20 cellular contexts compared by ENCODE assay signal in the genomic region with DNA sequence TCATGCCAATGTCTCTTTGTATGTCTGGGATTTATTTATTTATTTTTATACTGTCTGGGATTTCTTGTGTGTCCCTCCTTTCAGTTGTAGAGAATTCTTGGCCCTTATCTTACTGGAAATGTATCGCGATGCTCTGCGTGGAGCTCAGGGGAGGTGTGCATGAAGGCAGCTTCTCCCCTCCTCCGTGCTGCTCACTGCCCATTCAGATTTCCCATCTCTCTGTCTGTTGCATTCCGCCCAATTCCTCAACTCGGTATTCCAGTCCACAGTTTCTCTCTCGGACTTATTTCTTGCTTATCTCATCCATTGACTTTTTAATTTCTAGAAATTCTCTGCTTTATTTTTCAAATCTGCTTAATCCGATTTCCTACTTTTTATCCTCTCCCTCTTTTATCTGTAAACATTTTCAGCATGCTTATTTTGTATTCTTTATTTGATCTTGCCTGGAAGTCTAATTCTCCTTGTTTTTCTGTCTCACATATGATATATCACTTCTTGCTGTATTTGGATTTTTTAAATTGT.
DNase-seq lines count a peak whose midpoint lies in the region; ATAC-seq and TF ChIP-seq lines count a peak whose summit lies in the region.
"Had no signal": no experiment of that assay in that cellular context is flagged by ENCODE, and none has a peak within 500 bp of the region (broad histone marks: within the 10 kb centered on the region; RNA-seq: fewer than 3 reads in every experiment).

No MANE protein-coding gene starts in this region.

- H3K27me3 Mint-ChIP-seq in Calu3 (ENCODE audit: unreplicated experiment) = no peaks in the 10 kb centered on the region
- no peaks in the 10 kb centered on the region for H3K27me3 Mint-ChIP-seq in T-helper 17 cell
- no peaks in the 10 kb centered on the region for H3K27me3 Mint-ChIP-seq in central memory CD8-positive, alpha-beta T cell
- H3K27me3 Mint-ChIP-seq: CD4-positive, alpha-beta memory T cell had no signal

- H3K4me3 ChIP-seq in H7 (ENCODE audit: insufficient read depth, low read depth, low read length) = no peak overlapping the region
- H3K4me3 ChIP-seq: A549; BLaER1 treated with 17β-estradiol and CSF1 and Interleukin-3, amounts not matched to agents 10 nM and 100 nM; GM23248 had no signal

- peak overlapping the region; percentile 21 for H3K27ac Mint-ChIP-seq in Calu3 (ENCODE audit: unreplicated experiment)
- peak overlapping the region; percentile 75 for H3K27ac Mint-ChIP-seq in T-helper 17 cell
- H3K27ac Mint-ChIP-seq in central memory CD8-positive, alpha-beta T cell (ENCODE audit: low read depth) = peak overlapping the region; percentile 16
- H3K27ac Mint-ChIP-seq: CD4-positive, alpha-beta memory T cell had no signal

- H3K27me3 ChIP-seq in H7 (ENCODE audit: control insufficient read depth, insufficient read depth, low read length) = no peaks in the 10 kb centered on the region
- H3K27me3 ChIP-seq: BE2C; BLaER1 treated with 17β-estradiol and CSF1 and Interleukin-3, amounts not matched to agents 10 nM and 100 nM had no signal

- no peak for ATAC-seq in T-helper 17 cell
- ATAC-seq in central memory CD8-positive, alpha-beta T cell (replicated peaks; ENCODE audit: extremely low read depth, poor library complexity, severe bottlenecking) = no peak
- ATAC-seq in HG03460 (IDR thresholded peaks at IDR 0.05; ENCODE audit: unreplicated experiment) = no peak
- no peak for ATAC-seq in HG03097 (IDR thresholded peaks at IDR 0.05; ENCODE audit: low FRiP score, unreplicated experiment)
- ATAC-seq: A549, HCT116 had no signal

- DNase-seq in Calu3 (no peak), H7 (peak; percentile 54), T-helper 17 cell (no peak), cerebellum (ENCODE audit: low spot score) (no peak)
- no peak for DNase-seq in central memory CD8-positive, alpha-beta T cell (ENCODE audit: low spot score in 2 of 2)
- DNase-seq: 8988T; ACHN; AML-193; BE2C; CD4-positive, alpha-beta memory T cell; COR-L47; DMS153; DND-41; GM23248 had no signal

- intact Hi-C loops in Calu3 (cut with micrococcal nuclease; ENCODE audit: unreplicated experiment) = no loop called here

- H3K9me3 Mint-ChIP-seq in Calu3 (ENCODE audit: low read depth, unreplicated experiment) = peaks cover 5% of the 10 kb centered on the region
- no peaks in the 10 kb centered on the region for H3K9me3 Mint-ChIP-seq in central memory CD8-positive, alpha-beta T cell
- H3K9me3 Mint-ChIP-seq: CD14-positive monocyte; CD4-positive, alpha-beta memory T cell had no signal

- peaks cover 90% of the 10 kb centered on the region for H3K36me3 Mint-ChIP-seq in Calu3 (ENCODE audit: insufficient read depth, unreplicated experiment)
- H3K36me3 Mint-ChIP-seq in T-helper 17 cell (ENCODE audit: low read depth) = peaks cover 12% of the 10 kb centered on the region
- H3K36me3 Mint-ChIP-seq in central memory CD8-positive, alpha-beta T cell (ENCODE audit: insufficient read depth) = peaks cover 1% of the 10 kb centered on the region

- H3K4me3 Mint-ChIP-seq in Calu3 (ENCODE audit: low read depth, unreplicated experiment) = no peak overlapping the region
- no peak overlapping the region for H3K4me3 Mint-ChIP-seq in T-helper 17 cell
- H3K4me3 Mint-ChIP-seq in central memory CD8-positive, alpha-beta T cell = no peak overlapping the region
- H3K4me3 Mint-ChIP-seq: CD14-positive monocyte; CD4-positive, alpha-beta memory T cell had no signal

- no peaks in the 10 kb centered on the region; the same call in 1 of the 2 replicates for H3K36me3 ChIP-seq in H7 (replicated peaks; ENCODE audit: control insufficient read depth, insufficient read depth, low read length)

- TF ChIP-seq CTCF in Calu3 (IDR thresholded peaks at IDR 0.05; ENCODE audit: unreplicated experiment) = no peak

- no peaks in the 10 kb centered on the region for H3K9me3 ChIP-seq in T-helper 17 cell (ENCODE audit: control insufficient read depth, low read length, poor library complexity, severe bottlenecking)
- H3K9me3 ChIP-seq: A549; BE2C; BLaER1 treated with 17β-estradiol and CSF1 and Interleukin-3, amounts not matched to agents 10 nM and 100 nM had no signal

- CTCF ChIA-PET in Calu3 (lab: Charles Lee) = no interaction called here

- TSS peak; percentile 2 for BruUV-seq in Calu3 (replicated peaks; lab: Mats Ljungman, UMichigan)

- no peaks in the 10 kb centered on the region for H3K4me1 Mint-ChIP-seq in Calu3 (ENCODE audit: low read depth, unreplicated experiment)
- H3K4me1 Mint-ChIP-seq in T-helper 17 cell = peaks cover 9% of the 10 kb centered on the region
- H3K4me1 Mint-ChIP-seq in central memory CD8-positive, alpha-beta T cell = no peaks in the 10 kb centered on the region
- H3K4me1 Mint-ChIP-seq: CD14-positive monocyte had no signal

Comparison
In these comparisons a context has a peak if more than half of its experiments do, and no peak if none do; other contexts are left out.
1. H3K27ac Mint-ChIP-seq: peak in every context shown above with its lines; median percentile 75 in T-helper 17 cell; 21 in Calu3; 16 in central memory CD8-positive, alpha-beta T cell.